In the genomic region with DNA sequence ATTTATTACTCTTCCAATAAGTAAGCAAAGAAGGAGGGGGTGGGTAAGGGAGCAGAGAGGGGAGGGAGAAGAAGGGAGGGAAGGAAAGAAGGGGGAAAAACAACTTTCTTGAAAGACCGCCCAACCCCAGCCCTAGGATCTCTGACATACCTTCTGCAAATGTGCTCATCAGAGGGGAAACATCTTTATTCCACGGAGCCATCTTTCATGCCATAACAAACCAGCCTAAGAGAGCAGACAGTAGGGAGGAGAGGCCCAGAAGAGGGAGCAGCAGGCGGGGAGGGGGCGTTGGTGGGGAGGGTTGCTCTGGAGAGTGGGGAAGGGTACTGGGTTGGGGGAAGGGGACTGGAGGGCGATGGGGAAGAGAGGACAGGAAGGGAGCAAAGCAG, we compare ENCODE assay signal across 18 cellular contexts. TPM values are rescaled to one million over a fixed set of nuclear protein-coding genes. Genes with fewer than 3 reads are reported as not detected.
DNase-seq lines count a peak whose midpoint lies in the region; ATAC-seq and TF ChIP-seq lines count a peak whose summit lies in the region.
"Had no signal": no experiment of that assay in that cellular context is flagged by ENCODE, and none has a peak within 500 bp of the region (broad histone marks: within the 10 kb centered on the region; RNA-seq: fewer than 3 reads in every experiment).

No MANE protein-coding gene starts in this region.

- no peaks in the 10 kb centered on the region for H4K20me1 ChIP-seq in smooth muscle cell (ENCODE audit: low read depth)

- no peaks in the 10 kb centered on the region for H3K9me3 ChIP-seq in HUES48 (ENCODE audit: control insufficient read depth, insufficient read depth, low read length)
- no peaks in the 10 kb centered on the region for H3K9me3 ChIP-seq in lower lobe of right lung
- H3K9me3 ChIP-seq in smooth muscle cell (replicated peaks; ENCODE audit: low read depth), result no peaks in the 10 kb centered on the region

- intact Hi-C loops in lower lobe of right lung (cut with DNase I), result no loop called here

- H3K27me3 ChIP-seq in HUES48 (ENCODE audit: control insufficient read depth, insufficient read depth, low read length) (peaks cover 13% of the 10 kb centered on the region), lower lobe of right lung (ENCODE audit: low read depth) (no peaks in the 10 kb centered on the region), smooth muscle cell (ENCODE audit: low read depth) (no peaks in the 10 kb centered on the region)
- H3K27me3 ChIP-seq: foreskin keratinocyte had no signal

- no peak for ATAC-seq in lower lobe of right lung
- no peak for ATAC-seq in activated naive CD4-positive, alpha-beta T cell treated with anti-CD3 and anti-CD28 coated beads, Interleukin-2, amount 50 U/mL, for 72 hours
- no peak for ATAC-seq in GM19023 (IDR thresholded peaks at IDR 0.05; ENCODE audit: unreplicated experiment)
- ATAC-seq: natural killer cell treated with Interleukin-12 subunit alpha and Interleukin-12 subunit beta and Interleukin-15 and Interleukin-18, amount 100 ng/mL, for 72 hours had no signal

- H2AFZ ChIP-seq in smooth muscle cell (ENCODE audit: low read depth), result no peak overlapping the region

- DNase-seq in lower lobe of right lung (no peak), smooth muscle cell (lab: John Stamatoyannopoulos, UW; ENCODE audit: unreplicated experiment) (no peak), A172 (ENCODE audit: low spot score) (no peak), COLO668 (lab: John Stamatoyannopoulos, UW; ENCODE audit: unreplicated experiment) (no peak)
- DNase-seq in activated naive CD4-positive, alpha-beta T cell treated with anti-CD3 and anti-CD28 coated beads, Interleukin-2, amount 50 U/mL, for 72 hours (ENCODE audit: low spot score in 2 of 2), result no peak
- DNase-seq: activated gamma-delta T cell; AML-193; NCI-H1105; NCI-H748 treated with DMSO at 0.1 percent for 48 hours; stimulated activated CD4-positive, alpha-beta T cell treated with anti-CD3 and anti-CD28 coated beads, Interleukin-4, amount 100 ng/mL, for 1 hour; T1000 had no signal

- H3K9me3 Mint-ChIP-seq in brain, result peaks cover 2 to 18% (median 3%) of the 10 kb centered on the region in 5 experiments
- H3K9me3 Mint-ChIP-seq in activated naive CD4-positive, alpha-beta T cell treated with anti-CD3 and anti-CD28 coated beads, Interleukin-2, amount 50 U/mL, for 72 hours, result no peaks in the 10 kb centered on the region
- H3K9me3 Mint-ChIP-seq: natural killer cell treated with Interleukin-12 subunit alpha and Interleukin-12 subunit beta and Interleukin-15 and Interleukin-18, amount 100 ng/mL, for 72 hours had no signal

- H3K36me3 ChIP-seq in HUES48 (ENCODE audit: control insufficient read depth, insufficient read depth, low read length) (no peaks in the 10 kb centered on the region), lower lobe of right lung (no peaks in the 10 kb centered on the region), smooth muscle cell (ENCODE audit: low read depth) (no peaks in the 10 kb centered on the region)

- H3K9ac ChIP-seq in HUES48 (ENCODE audit: low read depth, low read length) (no peak overlapping the region), smooth muscle cell (ENCODE audit: low read depth) (no peak overlapping the region)
- H3K9ac ChIP-seq: KMS-11 had no signal

- H3K4me3 ChIP-seq in HUES48 (ENCODE audit: low read depth, low read length) (peak overlapping the region; percentile 64; the same call in 1 of the 2 replicates), lower lobe of right lung (no peak overlapping the region), smooth muscle cell (peak overlapping the region; percentile 22)
- H3K4me3 ChIP-seq: lung had no signal

- H3K79me2 ChIP-seq in smooth muscle cell (ENCODE audit: low read depth), result no peaks in the 10 kb centered on the region

- no peaks in the 10 kb centered on the region for H3K36me3 Mint-ChIP-seq in brain
- H3K36me3 Mint-ChIP-seq in activated naive CD4-positive, alpha-beta T cell treated with anti-CD3 and anti-CD28 coated beads, Interleukin-2, amount 50 U/mL, for 72 hours, result no peaks in the 10 kb centered on the region
- H3K36me3 Mint-ChIP-seq: natural killer cell treated with Interleukin-12 subunit alpha and Interleukin-12 subunit beta and Interleukin-15 and Interleukin-18, amount 100 ng/mL, for 72 hours had no signal

- peak overlapping the region; percentile 81 to 98 (median 94) for H3K27ac Mint-ChIP-seq in brain
- no peak overlapping the region for H3K27ac Mint-ChIP-seq in activated naive CD4-positive, alpha-beta T cell treated with anti-CD3 and anti-CD28 coated beads, Interleukin-2, amount 50 U/mL, for 72 hours
- H3K27ac Mint-ChIP-seq: natural killer cell treated with Interleukin-12 subunit alpha and Interleukin-12 subunit beta and Interleukin-15 and Interleukin-18, amount 100 ng/mL, for 72 hours had no signal

- 63% methylated on average over 5 of the region's 5 CpGs for WGBS in smooth muscle cell (ENCODE audit: low lambda C conversion rate)

- peak overlapping the region; percentile 80 for H3K4me2 ChIP-seq in smooth muscle cell
- H3K4me2 ChIP-seq: KMS-11 had no signal

- TF ChIP-seq CTCF in brain (conservative IDR thresholded peaks at IDR 0.05) (no peak), lower lobe of right lung (IDR thresholded peaks at IDR 0.05) (no peak), smooth muscle cell (IDR thresholded peaks at IDR 0.05; ENCODE audit: borderline replicate concordance, insufficient read depth, poor library complexity, severe bottlenecking) (no peak)

- peak overlapping the region; percentile 74 to 84 (median 82) for H3K4me3 Mint-ChIP-seq in brain
- H3K4me3 Mint-ChIP-seq: natural killer cell treated with Interleukin-12 subunit alpha and Interleukin-12 subunit beta and Interleukin-15 and Interleukin-18, amount 100 ng/mL, for 72 hours had no signal

- H3F3A ChIP-seq in smooth muscle cell (ENCODE audit: low read depth), result no peaks in the 10 kb centered on the region

- peaks cover 29% of the 10 kb centered on the region for H3K27me3 Mint-ChIP-seq in brain

- H3K4me1 ChIP-seq in HUES48 (ENCODE audit: control insufficient read depth, insufficient read depth, low read length) (no peaks in the 10 kb centered on the region), lower lobe of right lung (peaks cover 17% of the 10 kb centered on the region), smooth muscle cell (ENCODE audit: low read depth) (peaks cover 4% of the 10 kb centered on the region)
- H3K4me1 ChIP-seq: foreskin keratinocyte had no signal

- no peak overlapping the region for H3K27ac ChIP-seq in HUES48 (ENCODE audit: low read depth, low read length)
- peak overlapping the region; percentile 50 for H3K27ac ChIP-seq in lower lobe of right lung
- no peak overlapping the region for H3K27ac ChIP-seq in smooth muscle cell (ENCODE audit: low read depth)
- H3K27ac ChIP-seq: foreskin keratinocyte, KMS-11 had no signal

- peaks cover 24% of the 10 kb centered on the region for H3K4me1 Mint-ChIP-seq in brain

RNA-seq across cellular contexts. Expression of gene COMTD1, which starts 48.3 kb away (rescaled TPM):
- 10.9 TPM for polyA plus RNA-seq in brain (ENCODE audit: insufficient read depth, low read depth, low replicate concordance)
- total RNA-seq in lower lobe of right lung, result 18.3 TPM
- 9.8 and 18.7 TPM in 2 replicates for total RNA-seq in smooth muscle cell
- polyA plus RNA-seq in smooth muscle cell, result 8.4 and 9.4 TPM in 2 replicates
- 10 to 100 TPM; 34.7 to 40.1 TPM for total RNA-seq in activated naive CD4-positive, alpha-beta T cell treated with anti-CD3 and anti-CD28 coated beads, Interleukin-2, amount 50 U/mL, for 72 hours
- total RNA-seq in A172 (2014; rRNA removed; shearing (Covaris generic)), result 27.0 and 49.9 TPM in 2 replicates

Comparison
In these comparisons a context has a peak if more than half of its experiments do, and no peak if none do; other contexts are left out.
1. H3K27ac Mint-ChIP-seq: peak in brain (5 of 5); none in activated naive CD4-positive, alpha-beta T cell treated with anti-CD3 and anti-CD28 coated beads, Interleukin-2, amount 50 U/mL, for 72 hours (0 of 2).